In the genomic region with DNA sequence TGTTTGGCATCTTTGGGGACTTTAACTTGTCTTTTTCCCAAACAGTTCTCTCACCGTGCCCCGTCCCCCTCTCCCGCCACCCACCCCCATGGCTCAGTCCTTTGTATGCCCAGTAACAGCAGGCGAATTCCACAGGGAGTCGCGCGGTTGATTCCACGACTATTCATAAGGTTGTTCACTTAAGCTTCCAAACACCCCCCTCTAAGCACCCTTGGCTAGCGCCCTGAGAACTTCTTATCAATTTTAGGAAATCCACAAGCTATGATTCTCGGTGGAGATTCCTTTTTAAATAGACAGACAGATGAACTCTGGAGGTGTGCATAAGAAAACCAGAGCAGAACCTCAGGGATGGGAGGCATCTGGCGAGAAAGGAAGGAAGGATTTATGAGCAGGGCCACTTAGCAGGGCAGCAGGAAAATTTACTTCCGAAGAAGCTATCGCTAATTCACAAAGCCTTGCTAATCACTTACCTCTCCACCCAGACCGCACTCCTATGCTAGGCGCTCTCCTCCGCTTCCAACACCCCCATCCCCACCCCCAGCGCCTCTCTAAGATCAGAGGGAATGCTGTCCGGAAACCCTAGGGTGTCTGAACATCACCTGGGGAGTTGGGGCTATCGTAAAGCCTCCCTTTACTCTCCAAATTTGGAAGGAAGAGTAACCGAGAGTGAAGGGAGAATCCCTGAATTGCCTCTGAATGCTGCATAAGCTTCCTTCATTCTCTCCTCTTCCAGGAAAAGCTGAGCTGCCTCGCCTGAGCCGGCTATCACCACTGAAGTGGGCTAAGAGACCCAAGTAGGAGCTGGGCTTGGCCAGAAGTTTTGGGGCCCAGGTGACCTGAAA, we compare ENCODE assay signal across 9 cellular contexts. TPM values are rescaled to one million over a fixed set of nuclear protein-coding genes. Genes with fewer than 3 reads are reported as not detected.
A peak's percentile ranks its signal among the peaks of the same experiment; 100 is the strongest.
DNase-seq lines count a peak whose midpoint lies in the region; ATAC-seq and TF ChIP-seq lines count a peak whose summit lies in the region.
"Had no signal": no experiment of that assay in that cellular context is flagged by ENCODE, and none has a peak within 500 bp of the region (broad histone marks: within the 10 kb centered on the region; RNA-seq: fewer than 3 reads in every experiment).

No MANE protein-coding gene starts in this region.

- H3K79me1 ChIP-seq in H9 (ENCODE audit: insufficient read depth, low read depth, low read length, poor library complexity, severe bottlenecking), result no peaks in the 10 kb centered on the region

- no peak overlapping the region for H3K23ac ChIP-seq in H9 (ENCODE audit: insufficient read length, low read depth, low read length)

- no peak overlapping the region for H2BK20ac ChIP-seq in H9 (ENCODE audit: low read depth, low read length, poor library complexity, severe bottlenecking)

- H3K4me3 ChIP-seq in astrocyte of the cerebellum (ENCODE audit: low read depth, low read length), result peak overlapping the region; percentile 72
- peak overlapping the region; percentile 66 for H3K4me3 ChIP-seq in iPS-18a (ENCODE audit: low read length)
- H3K4me3 ChIP-seq in sigmoid colon, result peak overlapping the region; percentile 40 to 57 (median 50)

- peak overlapping the region; percentile 99 for H3K4me2 ChIP-seq in H9 (ENCODE audit: insufficient read depth, insufficient read length, low read length)

- TF ChIP-seq EP300 in sigmoid colon (IDR thresholded peaks at IDR 0.05), result no peak

- no peaks in the 10 kb centered on the region for H3K9me3 Mint-ChIP-seq in H9
- H3K9me3 Mint-ChIP-seq in naive thymus-derived CD8-positive, alpha-beta T cell, result peaks cover 0 to 4% (median 0%) of the 10 kb centered on the region in 9 donors

- H3K27ac Mint-ChIP-seq in H9, result no peak overlapping the region
- no peak overlapping the region for H3K27ac Mint-ChIP-seq in naive thymus-derived CD8-positive, alpha-beta T cell
- H3K27ac Mint-ChIP-seq: activated CD8-positive, alpha-beta memory T cell treated with anti-CD3 and anti-CD28 coated beads, Interleukin-2, amount 10 ng/mL, durations not matched to agents 7 days and 5 days had no signal

- peak overlapping the region; percentile 28 for H3K9ac ChIP-seq in H9 (ENCODE audit: extremely low read depth, insufficient read length, low read length)
- peak overlapping the region; percentile 5 for H3K9ac ChIP-seq in iPS-18a (ENCODE audit: low read length)

- H3K27me3 ChIP-seq in H9 (ENCODE audit: insufficient read depth, low read length) (peaks cover 20% of the 10 kb centered on the region; the same call in 1 of the 2 replicates), iPS-18a (ENCODE audit: control insufficient read depth, insufficient read depth, low read length) (peaks cover 66% of the 10 kb centered on the region), sigmoid colon (peaks cover 0 to 48% (median 16%) of the 10 kb centered on the region in 3 donors)

- intact Hi-C loops in sigmoid colon (cut with DNase I), result loop anchor here (5.0 kb wide), 1 partner anchor 380 kb away; no protein-coding TSS in a partner anchor

- no peaks in the 10 kb centered on the region for H3K79me2 ChIP-seq in H9 (ENCODE audit: insufficient read depth, low read length)

- H4K5ac ChIP-seq in H9 (ENCODE audit: insufficient read length, low read depth, low read length), result no peak overlapping the region

- no peak overlapping the region for H3T11ph ChIP-seq in H9 (ENCODE audit: low read length)

- H3K27ac ChIP-seq in H9 (ENCODE audit: insufficient read length, low read depth, low read length), result no peak overlapping the region
- H3K27ac ChIP-seq in iPS-18a (ENCODE audit: low read length), result no peak overlapping the region
- peak overlapping the region; percentile 59 to 75 (median 70) for H3K27ac ChIP-seq in sigmoid colon

- H4K91ac ChIP-seq in H9 (ENCODE audit: insufficient read length, low read depth, low read length), result no peak overlapping the region

- H3K9me3 ChIP-seq in H9 (ENCODE audit: control insufficient read depth, low read depth, low read length), result no peaks in the 10 kb centered on the region
- no peaks in the 10 kb centered on the region for H3K9me3 ChIP-seq in iPS-18a (ENCODE audit: control insufficient read depth, low read depth, low read length)
- H3K9me3 ChIP-seq in sigmoid colon, result no peaks in the 10 kb centered on the region

- no peaks in the 10 kb centered on the region for H4K20me1 ChIP-seq in H9 (ENCODE audit: control insufficient read depth, insufficient read depth, insufficient read length)

- H3K36me3 ChIP-seq in iPS-18a (ENCODE audit: control insufficient read depth, low read depth, low read length) (no peaks in the 10 kb centered on the region), sigmoid colon (no peaks in the 10 kb centered on the region)

- H3K4ac ChIP-seq in H9 (ENCODE audit: low read depth, low read length), result no peak overlapping the region

- TF ChIP-seq CTCF in H9 (conservative IDR thresholded peaks at IDR 0.05), result no peak
- TF ChIP-seq CTCF in astrocyte of the cerebellum (IDR thresholded peaks at IDR 0.05; ENCODE audit: low read depth, low read length, missing control alignments), result no peak
- TF ChIP-seq CTCF in sigmoid colon (IDR thresholded peaks at IDR 0.05), result no peak

- no peak for TF ChIP-seq POLR2A in sigmoid colon (IDR thresholded peaks at IDR 0.05)

- no peak overlapping the region for H3K56ac ChIP-seq in H9 (ENCODE audit: insufficient read length, low read depth, low read length)

- H2BK120ac ChIP-seq in H9 (ENCODE audit: low read depth, low read length, poor library complexity, severe bottlenecking), result no peak overlapping the region

- no peak overlapping the region for H4K8ac ChIP-seq in H9 (replicated peaks; ENCODE audit: insufficient read length, low read depth, low read length)

- peaks cover 30% of the 10 kb centered on the region for H3K23me2 ChIP-seq in H9 (ENCODE audit: insufficient read length, low read depth, low read length, poor library complexity, severe bottlenecking)

- H3K4me3 Mint-ChIP-seq in H9, result peak overlapping the region; percentile 75 to 97
- peak overlapping the region in 2 of 10 donors; percentile 2 to 66 for H3K4me3 Mint-ChIP-seq in naive thymus-derived CD8-positive, alpha-beta T cell

- no peak overlapping the region for H2BK15ac ChIP-seq in H9 (ENCODE audit: low read depth, low read length)

- H3K18ac ChIP-seq in H9 (ENCODE audit: insufficient read length, low read depth, low read length), result no peak overlapping the region

- POLR2A ChIA-PET in naive thymus-derived CD8-positive, alpha-beta T cell (lab: Charles Lee), result no interaction called here

- H2BK5ac ChIP-seq in H9 (ENCODE audit: insufficient read length, low read length), result no peak overlapping the region

- in situ Hi-C loops in astrocyte of the cerebellum (cut with HindIII; ENCODE audit: low sequenced_read_pairs), result no loop called here

- H2AK5ac ChIP-seq in H9 (ENCODE audit: insufficient read length, low read length), result no peak overlapping the region

- peaks cover 84% of the 10 kb centered on the region for H3K27me3 Mint-ChIP-seq in H9 (ENCODE audit: low read depth)
- H3K27me3 Mint-ChIP-seq in naive thymus-derived CD8-positive, alpha-beta T cell, result peaks cover 21 to 47% (median 43%) of the 10 kb centered on the region in 5 donors

- DNase-seq in H9 (peak; percentile 41), astrocyte of the cerebellum (ENCODE audit: low read depth) (no peak), sigmoid colon (no peak), NCI-H1048 (lab: John Stamatoyannopoulos, UW) (no peak)
- no peak for DNase-seq in naive thymus-derived CD8-positive, alpha-beta T cell
- DNase-seq: activated CD8-positive, alpha-beta memory T cell treated with anti-CD3 and anti-CD28 coated beads, Interleukin-2, amount 10 ng/mL, durations not matched to agents 7 days and 5 days had no signal

- no peak overlapping the region for H2BK12ac ChIP-seq in H9 (ENCODE audit: insufficient read length, low read depth, low read length)

- ATAC-seq in GM18861 (IDR thresholded peaks at IDR 0.05; ENCODE audit: unreplicated experiment), result no peak
- no peak for ATAC-seq in GM21367 (IDR thresholded peaks at IDR 0.05; ENCODE audit: unreplicated experiment)
- no peak for ATAC-seq in naive thymus-derived CD8-positive, alpha-beta T cell
- ATAC-seq: activated CD8-positive, alpha-beta memory T cell treated with anti-CD3 and anti-CD28 coated beads, Interleukin-2, amount 10 ng/mL, durations not matched to agents 7 days and 5 days had no signal

- H3K36me3 Mint-ChIP-seq in H9 (ENCODE audit: insufficient read depth in 1 of 3, low read depth in 3 of 3), result no peaks in the 10 kb centered on the region; a peak in 1 of 7 replicates
- no peaks in the 10 kb centered on the region for H3K36me3 Mint-ChIP-seq in naive thymus-derived CD8-positive, alpha-beta T cell
- H3K36me3 Mint-ChIP-seq: activated CD8-positive, alpha-beta memory T cell treated with anti-CD3 and anti-CD28 coated beads, Interleukin-2, amount 10 ng/mL, durations not matched to agents 7 days and 5 days had no signal

- H3K4me1 ChIP-seq in H9 (ENCODE audit: insufficient read depth, low read length), result no peaks in the 10 kb centered on the region
- H3K4me1 ChIP-seq in iPS-18a (ENCODE audit: control insufficient read depth, low read depth, low read length), result peaks cover 19% of the 10 kb centered on the region
- peaks cover 0 to 27% (median 20%) of the 10 kb centered on the region in 4 donors for H3K4me1 ChIP-seq in sigmoid colon

- H3K14ac ChIP-seq in H9 (ENCODE audit: insufficient read depth, low read length), result no peak overlapping the region

- WGBS in H9 (ENCODE audit: extremely low coverage, insufficient read length, low lambda C conversion rate), result no CpG with 5 or more reads among the region's 22 CpGs
- 22 to 31% methylated on average over 22 of the region's 22 CpGs for WGBS in sigmoid colon, 2 donors

- peaks cover 22 to 29% of the 10 kb centered on the region in 2 experiments for H3K4me1 Mint-ChIP-seq in H9
- peaks cover 6 to 25% (median 19%) of the 10 kb centered on the region in 4 donors for H3K4me1 Mint-ChIP-seq in naive thymus-derived CD8-positive, alpha-beta T cell

- peak overlapping the region; percentile 18 for H2AFZ ChIP-seq in H9 (ENCODE audit: low read length)

RNA-seq across cellular contexts. Expression of gene UNC5C, which starts 1.7 kb away (rescaled TPM):
- total RNA-seq in H9 (2021) (not detected in 2 replicates), sigmoid colon (1 to 10 TPM; 1.1 to 3.1 (median 2.3) TPM)
- polyA plus RNA-seq in sigmoid colon, result 1 to 10 TPM in 2 of 3 donors, under 1 TPM in 1; 0.60 to 1.4 (median 1.0) TPM
- not detected for total RNA-seq in naive thymus-derived CD8-positive, alpha-beta T cell
- not detected for polyA plus RNA-seq in naive thymus-derived CD8-positive, alpha-beta T cell
- total RNA-seq: activated CD8-positive, alpha-beta memory T cell treated with anti-CD3 and anti-CD28 coated beads, Interleukin-2, amount 10 ng/mL, durations not matched to agents 7 days and 5 days had no signal

Comparison
In these comparisons a context has a peak if more than half of its experiments do, and no peak if none do; other contexts are left out.
1. H3K27ac ChIP-seq: peak in sigmoid colon (4 of 4); none in H9 (single experiment) and iPS-18a (single experiment).
2. Peak in every context shown above with its lines, with median percentiles within 50 percentile points of each other: H3K4me3 ChIP-seq.